ENCODE assay signal across 8 cellular contexts in genomic region chr11:64165482-64165841, GRCh38. TPM values are rescaled to one million over a fixed set of nuclear protein-coding genes. Genes with fewer than 3 reads are reported as not detected.
DNase-seq lines count a peak whose midpoint lies in the region; ATAC-seq and TF ChIP-seq lines count a peak whose summit lies in the region.

No MANE protein-coding gene starts in this region.

- H3K4me1 Mint-ChIP-seq in chondrocyte (ENCODE audit: low read depth), result peaks cover 15% of the 10 kb centered on the region

- DNase-seq in NCI-H82 (lab: John Stamatoyannopoulos, UW), result peak; percentile 48
- no peak for DNase-seq in NCI-H82 treated with DMSO at 0.1 percent for 48 hours (lab: John Stamatoyannopoulos, UW; ENCODE audit: unreplicated experiment)
- peak; percentile 72 for DNase-seq in NCI-H69 (lab: John Stamatoyannopoulos, UW)
- no peak for DNase-seq in chondrocyte (ENCODE audit: low spot score)
- DNase-seq in NCI-H146 treated with DMSO at 0.1 percent for 48 hours (lab: John Stamatoyannopoulos, UW; ENCODE audit: unreplicated experiment), result no peak

- H3K27ac ChIP-seq in mesodermal cell (ENCODE audit: low read depth, low read length, severe bottlenecking) (no peak overlapping the region), urinary bladder (ENCODE audit: low read depth) (no peak overlapping the region)

- no peaks in the 10 kb centered on the region for H3K4me1 ChIP-seq in mesodermal cell (ENCODE audit: control insufficient read depth, insufficient read depth, low read length, poor library complexity, severe bottlenecking)
- H3K4me1 ChIP-seq in urinary bladder (ENCODE audit: insufficient read depth), result no peaks in the 10 kb centered on the region

- 7 to 10% methylated on average over 11 to 19 of the region's 32 CpGs for WGBS in mesodermal cell (ENCODE audit: insufficient coverage in 2 of 2), 2 experiments
- WGBS in urinary bladder, result 1% methylated on average over 32 of the region's 32 CpGs

- H3K36me3 Mint-ChIP-seq in chondrocyte (ENCODE audit: low read depth), result no peaks in the 10 kb centered on the region

- H3K4me3 ChIP-seq in mesodermal cell (ENCODE audit: extremely low read depth, insufficient read depth, low read length, poor library complexity, severe bottlenecking), result peak overlapping the region; percentile 59
- peak overlapping the region; percentile 93 for H3K4me3 ChIP-seq in urinary bladder (ENCODE audit: low read depth, low read length)

- H3K4me3 Mint-ChIP-seq in chondrocyte (ENCODE audit: unreplicated experiment), result peak overlapping the region; percentile 84

- ATAC-seq in GM18505 (IDR thresholded peaks at IDR 0.05; ENCODE audit: unreplicated experiment), result no peak

- H3K27ac Mint-ChIP-seq in chondrocyte (ENCODE audit: unreplicated experiment), result no peak overlapping the region

- no peaks in the 10 kb centered on the region for H3K27me3 Mint-ChIP-seq in chondrocyte (ENCODE audit: low read depth)

- TF ChIP-seq POLR2A in GM18505 (IDR thresholded peaks at IDR 0.05; ENCODE audit: borderline replicate concordance, extremely low read depth, insufficient read depth, insufficient read length), result no peak

- peak; percentile 58 for TF ChIP-seq CTCF in chondrocyte (IDR thresholded peaks at IDR 0.05)

- H3K9me3 ChIP-seq in mesodermal cell (ENCODE audit: control insufficient read depth, low read length), result no peaks in the 10 kb centered on the region

- H3K9me3 Mint-ChIP-seq in chondrocyte (ENCODE audit: low read depth), result no peaks in the 10 kb centered on the region

- no peaks in the 10 kb centered on the region for H3K36me3 ChIP-seq in mesodermal cell (ENCODE audit: control insufficient read depth, insufficient read depth, low read length)
- no peaks in the 10 kb centered on the region for H3K36me3 ChIP-seq in urinary bladder (ENCODE audit: insufficient read depth)

RNA-seq across cellular contexts. Expression of gene MACROD1, which starts 0.5 kb away (rescaled TPM):
- total RNA-seq in chondrocyte (15.7 to 20.6 TPM (median 16.9 TPM) in 3 replicates), urinary bladder (9.8 TPM)
- 28.3 TPM for polyA plus RNA-seq in mesodermal cell (2013, experiment 1 of 2)
- polyA plus RNA-seq in mesodermal cell (2013, experiment 2 of 2), result 20.0 TPM
- 25.1 TPM for polyA plus RNA-seq in urinary bladder

RNA-seq across cellular contexts. Expression of gene STIP1, which starts 20.5 kb away (rescaled TPM):
- total RNA-seq in chondrocyte (108 to 129 TPM (median 109 TPM) in 3 replicates), urinary bladder (42.7 TPM)
- polyA plus RNA-seq in mesodermal cell (2013, experiment 1 of 2), result 235 TPM
- 216 TPM for polyA plus RNA-seq in mesodermal cell (2013, experiment 2 of 2)
- 84.0 TPM for polyA plus RNA-seq in urinary bladder

RNA-seq across cellular contexts. Expression of gene FERMT3, which starts 41.1 kb away (rescaled TPM):
- total RNA-seq in chondrocyte (1.0 to 1.5 TPM (median 1.5 TPM) in 3 replicates), urinary bladder (7.8 TPM)
- 6.5 TPM for polyA plus RNA-seq in mesodermal cell (2013, experiment 1 of 2)
- 4.5 TPM for polyA plus RNA-seq in mesodermal cell (2013, experiment 2 of 2)
- polyA plus RNA-seq in urinary bladder, result 16.8 TPM

Comparison
In these comparisons a context has a peak if more than half of its experiments do, and no peak if none do; other contexts are left out.
1. DNase-seq: peak in NCI-H82 (single experiment) and NCI-H69 (single experiment); none in NCI-H82 treated with DMSO at 0.1 percent for 48 hours (single experiment), chondrocyte (single experiment) and NCI-H146 treated with DMSO at 0.1 percent for 48 hours (single experiment).